In the genomic region with DNA sequence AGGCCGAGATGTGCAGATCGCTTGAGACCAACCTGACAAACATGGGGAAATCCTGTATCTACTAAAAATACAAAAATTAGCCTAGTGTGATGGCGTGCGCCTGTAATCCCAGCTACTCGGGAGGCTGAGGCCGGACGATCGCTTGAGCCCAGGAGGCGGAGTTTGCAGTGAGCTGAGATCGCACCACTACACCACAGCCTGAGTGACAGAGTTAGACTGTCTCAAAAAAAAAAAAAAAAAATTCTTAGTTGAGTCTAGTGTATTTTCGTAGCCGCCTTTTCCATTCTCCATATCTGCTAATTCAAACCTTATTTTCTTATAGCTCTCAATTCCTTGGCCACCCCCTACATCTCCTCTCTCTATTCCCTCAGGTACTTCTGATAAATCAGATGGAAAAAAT, we compare ENCODE assay signal across 2 cellular contexts.
TF ChIP-seq lines count a peak whose summit lies in the region.

No MANE protein-coding gene starts in this region.

TF ChIP-seq in GM12878, 131 proteins besides CTCF, POLR2A, EP300 and RAD21 (continued from another document):
- TF ChIP-seq NBN (IDR thresholded peaks at IDR 0.05), result peak; percentile 42; the same call in 1 of the 2 replicates
- TF ChIP-seq ZNF384 (IDR thresholded peaks at IDR 0.05; ENCODE audit: borderline replicate concordance, low read depth, low read length), result peak; percentile 76; the same call in 1 of the 2 replicates
- TF ChIP-seq ZZZ3 (IDR thresholded peaks at IDR 0.05; ENCODE audit: control insufficient read depth, insufficient read length, low read depth), result no peak
- TF ChIP-seq, protein P1, sequence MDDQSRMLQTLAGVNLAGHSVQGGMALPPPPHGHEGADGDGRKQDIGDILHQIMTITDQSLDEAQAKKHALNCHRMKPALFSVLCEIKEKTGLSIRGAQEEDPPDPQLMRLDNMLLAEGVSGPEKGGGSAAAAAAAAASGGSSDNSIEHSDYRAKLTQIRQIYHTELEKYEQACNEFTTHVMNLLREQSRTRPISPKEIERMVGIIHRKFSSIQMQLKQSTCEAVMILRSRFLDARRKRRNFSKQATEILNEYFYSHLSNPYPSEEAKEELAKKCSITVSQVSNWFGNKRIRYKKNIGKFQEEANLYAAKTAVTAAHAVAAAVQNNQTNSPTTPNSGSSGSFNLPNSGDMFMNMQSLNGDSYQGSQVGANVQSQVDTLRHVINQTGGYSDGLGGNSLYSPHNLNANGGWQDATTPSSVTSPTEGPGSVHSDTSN (IDR thresholded peaks at IDR 0.05; ENCODE audit: insufficient replicate concordance, low read depth, low read length), result peak; percentile 66
- TF ChIP-seq, protein P2, sequence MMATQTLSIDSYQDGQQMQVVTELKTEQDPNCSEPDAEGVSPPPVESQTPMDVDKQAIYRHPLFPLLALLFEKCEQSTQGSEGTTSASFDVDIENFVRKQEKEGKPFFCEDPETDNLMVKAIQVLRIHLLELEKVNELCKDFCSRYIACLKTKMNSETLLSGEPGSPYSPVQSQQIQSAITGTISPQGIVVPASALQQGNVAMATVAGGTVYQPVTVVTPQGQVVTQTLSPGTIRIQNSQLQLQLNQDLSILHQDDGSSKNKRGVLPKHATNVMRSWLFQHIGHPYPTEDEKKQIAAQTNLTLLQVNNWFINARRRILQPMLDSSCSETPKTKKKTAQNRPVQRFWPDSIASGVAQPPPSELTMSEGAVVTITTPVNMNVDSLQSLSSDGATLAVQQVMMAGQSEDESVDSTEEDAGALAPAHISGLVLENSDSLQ (IDR thresholded peaks at IDR 0.05), result peak; percentile 95
- 0 out of 2 replicates have a peak, but pooled peaks have one; percentile 12 for TF ChIP-seq RUNX3 (IDR thresholded peaks at IDR 0.05; ENCODE audit: low read length)

TF ChIP-seq in liver, 16 proteins besides CTCF, POLR2A, EP300 and RAD21 (continued from another document):
- no peak for TF ChIP-seq TAF1 (conservative IDR thresholded peaks at IDR 0.05)
- TF ChIP-seq, protein P3, sequence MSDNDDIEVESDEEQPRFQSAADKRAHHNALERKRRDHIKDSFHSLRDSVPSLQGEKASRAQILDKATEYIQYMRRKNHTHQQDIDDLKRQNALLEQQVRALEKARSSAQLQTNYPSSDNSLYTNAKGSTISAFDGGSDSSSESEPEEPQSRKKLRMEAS (IDR thresholded peaks at IDR 0.05), result no peak
- no peak for TF ChIP-seq HNF4G (IDR thresholded peaks at IDR 0.05)
- TF ChIP-seq EGR1 (IDR thresholded peaks at IDR 0.05; ENCODE audit: low read depth in 2 of 2), result no peak
- no peak for TF ChIP-seq YY1 (IDR thresholded peaks at IDR 0.05)
- no peak for TF ChIP-seq FOXA1 (IDR thresholded peaks at IDR 0.05)
- TF ChIP-seq, protein P4, sequence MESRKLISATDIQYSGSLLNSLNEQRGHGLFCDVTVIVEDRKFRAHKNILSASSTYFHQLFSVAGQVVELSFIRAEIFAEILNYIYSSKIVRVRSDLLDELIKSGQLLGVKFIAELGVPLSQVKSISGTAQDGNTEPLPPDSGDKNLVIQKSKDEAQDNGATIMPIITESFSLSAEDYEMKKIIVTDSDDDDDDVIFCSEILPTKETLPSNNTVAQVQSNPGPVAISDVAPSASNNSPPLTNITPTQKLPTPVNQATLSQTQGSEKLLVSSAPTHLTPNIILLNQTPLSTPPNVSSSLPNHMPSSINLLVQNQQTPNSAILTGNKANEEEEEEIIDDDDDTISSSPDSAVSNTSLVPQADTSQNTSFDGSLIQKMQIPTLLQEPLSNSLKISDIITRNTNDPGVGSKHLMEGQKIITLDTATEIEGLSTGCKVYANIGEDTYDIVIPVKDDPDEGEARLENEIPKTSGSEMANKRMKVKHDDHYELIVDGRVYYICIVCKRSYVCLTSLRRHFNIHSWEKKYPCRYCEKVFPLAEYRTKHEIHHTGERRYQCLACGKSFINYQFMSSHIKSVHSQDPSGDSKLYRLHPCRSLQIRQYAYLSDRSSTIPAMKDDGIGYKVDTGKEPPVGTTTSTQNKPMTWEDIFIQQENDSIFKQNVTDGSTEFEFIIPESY (IDR thresholded peaks at IDR 0.05), result no peak
- TF ChIP-seq GABPA (IDR thresholded peaks at IDR 0.05 in 1 of 2, conservative IDR thresholded peaks at IDR 0.05 in 1 of 2), result no peak
- TF ChIP-seq, protein P5, sequence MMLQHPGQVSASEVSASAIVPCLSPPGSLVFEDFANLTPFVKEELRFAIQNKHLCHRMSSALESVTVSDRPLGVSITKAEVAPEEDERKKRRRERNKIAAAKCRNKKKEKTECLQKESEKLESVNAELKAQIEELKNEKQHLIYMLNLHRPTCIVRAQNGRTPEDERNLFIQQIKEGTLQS (IDR thresholded peaks at IDR 0.05), result no peak
- TF ChIP-seq RXRA (IDR thresholded peaks at IDR 0.05), result no peak
- TF ChIP-seq, protein P6, sequence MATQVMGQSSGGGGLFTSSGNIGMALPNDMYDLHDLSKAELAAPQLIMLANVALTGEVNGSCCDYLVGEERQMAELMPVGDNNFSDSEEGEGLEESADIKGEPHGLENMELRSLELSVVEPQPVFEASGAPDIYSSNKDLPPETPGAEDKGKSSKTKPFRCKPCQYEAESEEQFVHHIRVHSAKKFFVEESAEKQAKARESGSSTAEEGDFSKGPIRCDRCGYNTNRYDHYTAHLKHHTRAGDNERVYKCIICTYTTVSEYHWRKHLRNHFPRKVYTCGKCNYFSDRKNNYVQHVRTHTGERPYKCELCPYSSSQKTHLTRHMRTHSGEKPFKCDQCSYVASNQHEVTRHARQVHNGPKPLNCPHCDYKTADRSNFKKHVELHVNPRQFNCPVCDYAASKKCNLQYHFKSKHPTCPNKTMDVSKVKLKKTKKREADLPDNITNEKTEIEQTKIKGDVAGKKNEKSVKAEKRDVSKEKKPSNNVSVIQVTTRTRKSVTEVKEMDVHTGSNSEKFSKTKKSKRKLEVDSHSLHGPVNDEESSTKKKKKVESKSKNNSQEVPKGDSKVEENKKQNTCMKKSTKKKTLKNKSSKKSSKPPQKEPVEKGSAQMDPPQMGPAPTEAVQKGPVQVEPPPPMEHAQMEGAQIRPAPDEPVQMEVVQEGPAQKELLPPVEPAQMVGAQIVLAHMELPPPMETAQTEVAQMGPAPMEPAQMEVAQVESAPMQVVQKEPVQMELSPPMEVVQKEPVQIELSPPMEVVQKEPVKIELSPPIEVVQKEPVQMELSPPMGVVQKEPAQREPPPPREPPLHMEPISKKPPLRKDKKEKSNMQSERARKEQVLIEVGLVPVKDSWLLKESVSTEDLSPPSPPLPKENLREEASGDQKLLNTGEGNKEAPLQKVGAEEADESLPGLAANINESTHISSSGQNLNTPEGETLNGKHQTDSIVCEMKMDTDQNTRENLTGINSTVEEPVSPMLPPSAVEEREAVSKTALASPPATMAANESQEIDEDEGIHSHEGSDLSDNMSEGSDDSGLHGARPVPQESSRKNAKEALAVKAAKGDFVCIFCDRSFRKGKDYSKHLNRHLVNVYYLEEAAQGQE (IDR thresholded peaks at IDR 0.05), result no peak
- TF ChIP-seq FOXA2 (IDR thresholded peaks at IDR 0.05), result no peak
- no peak for TF ChIP-seq NR2F2 (IDR thresholded peaks at IDR 0.05)
- TF ChIP-seq HNF4A (conservative IDR thresholded peaks at IDR 0.05), result no peak
- TF ChIP-seq JUND (IDR thresholded peaks at IDR 0.05), result no peak
